ENCODE assay signal across 28 cellular contexts in the genomic region with DNA sequence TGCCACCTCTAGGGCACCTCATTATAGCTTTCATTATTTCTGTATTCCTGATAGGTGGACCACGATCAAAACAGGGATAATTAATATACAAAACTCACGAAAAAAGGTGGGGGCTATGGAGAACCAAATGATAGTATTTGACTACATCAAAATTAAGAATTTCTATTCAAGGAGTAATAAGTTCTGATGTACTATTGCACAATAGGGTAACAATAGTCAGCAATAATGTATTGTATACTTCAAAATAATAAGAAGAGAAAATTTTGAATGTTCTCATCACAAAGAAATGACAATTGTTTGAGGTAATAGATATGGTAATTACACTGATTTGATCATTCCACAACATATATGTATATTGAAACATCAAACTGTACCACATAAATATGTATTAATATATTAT.
"Had no signal": no experiment of that assay in that cellular context is flagged by ENCODE, and none has a peak within 500 bp of the region (broad histone marks: within the 10 kb centered on the region; RNA-seq: fewer than 3 reads in every experiment).

No MANE protein-coding gene starts in this region.

- H3K36me3 ChIP-seq: neural progenitor cell, ovary, spleen, suprapubic skin, tibial artery, transverse colon, upper lobe of right lung, uterus had no signal

- H3K9ac ChIP-seq: neural progenitor cell, parathyroid adenoma had no signal

- H3K27me3 ChIP-seq: neural progenitor cell, ovary, spleen, suprapubic skin, testis, tibial artery, transverse colon, upper lobe of right lung, uterus had no signal

- DNase-seq: natural killer cell; occipital lobe; ovary; posterior cingulate gyrus; psoas muscle; right cardiac atrium; spleen; stimulated activated CD4-positive, alpha-beta T cell treated with anti-CD3 and anti-CD28 coated beads, Interleukin-12 subunit alpha, Interleukin-12 subunit beta, amount 100 ng/mL, for 4 hours; stimulated activated CD4-positive, alpha-beta T cell treated with anti-CD3 and anti-CD28 coated beads, Interleukin-1b, Interleukin-23, amount 100 ng/mL, for 48 hours; stimulated activated CD4-positive, alpha-beta T cell treated with anti-CD3 and anti-CD28 coated beads, Interleukin-4, amount 100 ng/mL, for 1 hour; stimulated activated CD4-positive, alpha-beta T cell treated with anti-CD3 and anti-CD28 coated beads, Interleukin-4, amount 100 ng/mL, for 4 hours; stimulated activated CD8-positive, alpha-beta memory T cell treated with anti-CD3 and anti-CD28 coated beads, Interleukin-4, amount 100 ng/mL, for 48 hours; stimulated activated naive CD4-positive, alpha-beta T cell; stimulated activated naive CD8-positive, alpha-beta T cell treated with anti-CD3 and anti-CD28 coated beads, Interleukin-15, amount 100 ng/mL, for 72 hours; stimulated activated naive CD8-positive, alpha-beta T cell treated with anti-CD3 and anti-CD28 coated beads, Interleukin-15, Interleukin-2, amounts not matched to agents 100 U/mL and 50 U/mL, for 24 hours; substantia nigra; testis; tibial artery; transverse colon; upper lobe of right lung; uterus had no signal

- H3K9me3 ChIP-seq: ovary, psoas muscle, spleen, suprapubic skin, testis, tibial artery, transverse colon, upper lobe of right lung, uterus had no signal

- H3K4me3 ChIP-seq: neural progenitor cell, ovary, psoas muscle, skin epidermis, smooth muscle cell, spleen, suprapubic skin, testis, tibial artery, transverse colon, upper lobe of right lung, uterus had no signal

- ATAC-seq: natural killer cell; psoas muscle; right cardiac atrium; sciatic nerve; stimulated activated memory B cell treated with anti-CD40 and anti-IgM and Interleukin-4, amounts not matched to agents 10 μg/mL and 1 μg/mL and 100 μg/mL, for 72 hours; stimulated activated naive CD8-positive, alpha-beta T cell treated with anti-CD3 and anti-CD28 coated beads, Interleukin-15, amount 100 ng/mL, for 72 hours; stimulated activated naive CD8-positive, alpha-beta T cell treated with anti-CD3 and anti-CD28 coated beads, Interleukin-15, Interleukin-2, amounts not matched to agents 100 U/mL and 50 U/mL, for 24 hours; upper lobe of right lung had no signal

- H3K27ac ChIP-seq: neural progenitor cell, ovary, parathyroid adenoma, psoas muscle, skin epidermis, spleen, suprapubic skin, testis, tibial artery, transverse colon, upper lobe of right lung, uterus had no signal

- H2AFZ ChIP-seq: neural progenitor cell, parathyroid adenoma had no signal

- H3K4me1 ChIP-seq: neural progenitor cell, parathyroid adenoma, psoas muscle, spleen, suprapubic skin, testis, tibial artery, transverse colon, upper lobe of right lung, uterus had no signal

- H3K4me2 ChIP-seq: neural progenitor cell, smooth muscle cell had no signal

- H3K79me2 ChIP-seq: parathyroid adenoma had no signal
